In genomic region chr15:22253676-22254408, GRCh38 we compare ENCODE assay signal across 10 cellular contexts.
DNase-seq lines count a peak whose midpoint lies in the region; ATAC-seq and TF ChIP-seq lines count a peak whose summit lies in the region.
"Had no signal": no experiment of that assay in that cellular context is flagged by ENCODE, and none has a peak within 500 bp of the region (broad histone marks: within the 10 kb centered on the region; RNA-seq: fewer than 3 reads in every experiment).

No MANE protein-coding gene starts in this region.

- H3K36me3 Mint-ChIP-seq in activated CD4-positive, alpha-beta memory T cell treated with anti-CD3 and anti-CD28 coated beads for 36 hours = no peaks in the 10 kb centered on the region

- no peaks in the 10 kb centered on the region for H3K27me3 Mint-ChIP-seq in activated CD4-positive, alpha-beta memory T cell treated with anti-CD3 and anti-CD28 coated beads for 36 hours

- H3K9me3 ChIP-seq in DND-41 (ENCODE audit: insufficient read depth, low read length, severe bottlenecking) = no peaks in the 10 kb centered on the region

- no peaks in the 10 kb centered on the region for H3K4me1 ChIP-seq in DND-41 (ENCODE audit: insufficient read depth, low read length)

- H2AFZ ChIP-seq in DND-41 (ENCODE audit: low read depth, low read length) = no peak overlapping the region

- DNase-seq in DND-41 (no peak), NCI-H146 (lab: John Stamatoyannopoulos, UW) (no peak), H7 (no peak), NCI-H2171 treated with DMSO at 0.1 percent for 48 hours (lab: John Stamatoyannopoulos, UW) (no peak)
- peak; percentile 42 for DNase-seq in activated CD4-positive, alpha-beta memory T cell treated with anti-CD3 and anti-CD28 coated beads for 36 hours
- DNase-seq: HCEC 1CT, midbrain had no signal

- H4K20me1 ChIP-seq in DND-41 (ENCODE audit: insufficient read depth, low read length) = no peaks in the 10 kb centered on the region

- H3K27me3 ChIP-seq in DND-41 (ENCODE audit: insufficient read depth, low read length, poor library complexity) (no peaks in the 10 kb centered on the region), H7 (ENCODE audit: control insufficient read depth, insufficient read depth, low read length) (no peaks in the 10 kb centered on the region)

- CTCF ChIA-PET in activated CD4-positive, alpha-beta memory T cell treated with anti-CD3 and anti-CD28 coated beads for 36 hours (lab: Charles Lee) = no interaction called here

- no peak overlapping the region for H3K4me2 ChIP-seq in DND-41 (ENCODE audit: insufficient read depth, low read length)

- H3K27ac Mint-ChIP-seq in activated CD4-positive, alpha-beta memory T cell treated with anti-CD3 and anti-CD28 coated beads for 36 hours = no peak overlapping the region

- POLR2A ChIA-PET in activated CD4-positive, alpha-beta memory T cell treated with anti-CD3 and anti-CD28 coated beads for 36 hours (lab: Charles Lee) = no interaction called here

- no peak overlapping the region for H3K4me3 Mint-ChIP-seq in activated CD4-positive, alpha-beta memory T cell treated with anti-CD3 and anti-CD28 coated beads for 36 hours

- no peak overlapping the region for H3K27ac ChIP-seq in DND-41 (ENCODE audit: low read length)

- H3K4me3 ChIP-seq in DND-41 (ENCODE audit: low read depth in 1 of 2, low read length in 2 of 2) = no peak overlapping the region
- no peak overlapping the region for H3K4me3 ChIP-seq in H7 (ENCODE audit: insufficient read depth, low read depth, low read length)

- no peaks in the 10 kb centered on the region for H3K9me3 Mint-ChIP-seq in activated CD4-positive, alpha-beta memory T cell treated with anti-CD3 and anti-CD28 coated beads for 36 hours

- H3K4me1 Mint-ChIP-seq in activated CD4-positive, alpha-beta memory T cell treated with anti-CD3 and anti-CD28 coated beads for 36 hours (ENCODE audit: low read depth) = peaks cover 15% of the 10 kb centered on the region

- no peak overlapping the region for H3K9ac ChIP-seq in DND-41 (ENCODE audit: low read depth, low read length)

- H3K36me3 ChIP-seq in DND-41 (ENCODE audit: insufficient read depth, low read length) (no peaks in the 10 kb centered on the region), H7 (replicated peaks; ENCODE audit: control insufficient read depth, insufficient read depth, low read length) (no peaks in the 10 kb centered on the region)

- ATAC-seq in DND-41 (ENCODE audit: insufficient read depth, low read depth) (peak; percentile 40), GM19372 (IDR thresholded peaks at IDR 0.05; ENCODE audit: low read depth, unreplicated experiment) (peak; percentile 62), HG02973 (IDR thresholded peaks at IDR 0.05; ENCODE audit: unreplicated experiment) (peak; percentile 66), GM18873 (IDR thresholded peaks at IDR 0.05; ENCODE audit: low FRiP score, unreplicated experiment) (no peak)

- intact Hi-C loops in activated CD4-positive, alpha-beta memory T cell treated with anti-CD3 and anti-CD28 coated beads for 36 hours (cut with micrococcal nuclease) = loop anchor here (1.0 kb wide), 1 partner anchor 10 kb away; no protein-coding TSS in a partner anchor

- TF ChIP-seq CTCF in DND-41 (IDR thresholded peaks at IDR 0.05; ENCODE audit: borderline replicate concordance, extremely low read depth, low read length, poor library complexity, severe bottlenecking) = no peak

- H3K79me2 ChIP-seq in DND-41 (ENCODE audit: insufficient read depth, low read length) = no peaks in the 10 kb centered on the region
